ENCODE assay signal across 1 cellular context in the genomic region with DNA sequence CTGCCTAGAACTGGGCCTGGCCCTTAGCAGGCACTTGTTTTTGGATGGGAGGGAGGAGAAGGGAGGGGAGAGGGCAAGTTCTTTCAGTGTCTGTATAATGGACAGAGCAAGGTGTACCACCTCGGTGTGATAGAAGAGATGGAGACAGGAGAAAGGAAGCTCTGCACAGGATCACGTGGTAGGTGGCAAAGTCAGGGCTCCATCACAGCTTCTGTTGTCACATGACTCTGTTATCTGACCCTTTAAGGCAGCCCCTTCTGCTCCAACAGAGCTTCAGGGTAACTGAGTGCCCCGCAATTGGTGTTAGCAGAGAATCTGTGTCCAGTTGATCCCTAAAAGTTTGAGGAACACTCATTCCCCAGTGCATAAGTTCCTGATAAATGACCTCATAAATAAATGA.
TF ChIP-seq lines count a peak whose summit lies in the region.

No MANE protein-coding gene starts in this region.

TF ChIP-seq in A549, 52 proteins besides CTCF, POLR2A, EP300 and RAD21 (continued from another document):
- no peak for TF ChIP-seq ESRRA (IDR thresholded peaks at IDR 0.05; ENCODE audit: borderline replicate concordance, low read length)
- TF ChIP-seq, protein P1, sequence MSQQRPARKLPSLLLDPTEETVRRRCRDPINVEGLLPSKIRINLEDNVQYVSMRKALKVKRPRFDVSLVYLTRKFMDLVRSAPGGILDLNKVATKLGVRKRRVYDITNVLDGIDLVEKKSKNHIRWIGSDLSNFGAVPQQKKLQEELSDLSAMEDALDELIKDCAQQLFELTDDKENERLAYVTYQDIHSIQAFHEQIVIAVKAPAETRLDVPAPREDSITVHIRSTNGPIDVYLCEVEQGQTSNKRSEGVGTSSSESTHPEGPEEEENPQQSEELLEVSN (IDR thresholded peaks at IDR 0.05; ENCODE audit: borderline replicate concordance, low read depth), result no peak
- TF ChIP-seq TFCP2L1 (CRISPR knock-in tag; IDR thresholded peaks at IDR 0.05), result no peak
- TF ChIP-seq SMC3 (IDR thresholded peaks at IDR 0.05), result no peak
- no peak for TF ChIP-seq JUNB (IDR thresholded peaks at IDR 0.05)
- TF ChIP-seq CHD4 (IDR thresholded peaks at IDR 0.05; ENCODE audit: borderline replicate concordance), result no peak
- no peak for TF ChIP-seq RCOR1 (IDR thresholded peaks at IDR 0.05; ENCODE audit: low read depth, low read length)
- no peak for TF ChIP-seq CEBPB (IDR thresholded peaks at IDR 0.05)
- TF ChIP-seq, protein P2, sequence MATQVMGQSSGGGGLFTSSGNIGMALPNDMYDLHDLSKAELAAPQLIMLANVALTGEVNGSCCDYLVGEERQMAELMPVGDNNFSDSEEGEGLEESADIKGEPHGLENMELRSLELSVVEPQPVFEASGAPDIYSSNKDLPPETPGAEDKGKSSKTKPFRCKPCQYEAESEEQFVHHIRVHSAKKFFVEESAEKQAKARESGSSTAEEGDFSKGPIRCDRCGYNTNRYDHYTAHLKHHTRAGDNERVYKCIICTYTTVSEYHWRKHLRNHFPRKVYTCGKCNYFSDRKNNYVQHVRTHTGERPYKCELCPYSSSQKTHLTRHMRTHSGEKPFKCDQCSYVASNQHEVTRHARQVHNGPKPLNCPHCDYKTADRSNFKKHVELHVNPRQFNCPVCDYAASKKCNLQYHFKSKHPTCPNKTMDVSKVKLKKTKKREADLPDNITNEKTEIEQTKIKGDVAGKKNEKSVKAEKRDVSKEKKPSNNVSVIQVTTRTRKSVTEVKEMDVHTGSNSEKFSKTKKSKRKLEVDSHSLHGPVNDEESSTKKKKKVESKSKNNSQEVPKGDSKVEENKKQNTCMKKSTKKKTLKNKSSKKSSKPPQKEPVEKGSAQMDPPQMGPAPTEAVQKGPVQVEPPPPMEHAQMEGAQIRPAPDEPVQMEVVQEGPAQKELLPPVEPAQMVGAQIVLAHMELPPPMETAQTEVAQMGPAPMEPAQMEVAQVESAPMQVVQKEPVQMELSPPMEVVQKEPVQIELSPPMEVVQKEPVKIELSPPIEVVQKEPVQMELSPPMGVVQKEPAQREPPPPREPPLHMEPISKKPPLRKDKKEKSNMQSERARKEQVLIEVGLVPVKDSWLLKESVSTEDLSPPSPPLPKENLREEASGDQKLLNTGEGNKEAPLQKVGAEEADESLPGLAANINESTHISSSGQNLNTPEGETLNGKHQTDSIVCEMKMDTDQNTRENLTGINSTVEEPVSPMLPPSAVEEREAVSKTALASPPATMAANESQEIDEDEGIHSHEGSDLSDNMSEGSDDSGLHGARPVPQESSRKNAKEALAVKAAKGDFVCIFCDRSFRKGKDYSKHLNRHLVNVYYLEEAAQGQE (IDR thresholded peaks at IDR 0.05), result no peak
- TF ChIP-seq POLR2AphosphoS2 (conservative IDR thresholded peaks at IDR 0.05; ENCODE audit: low read length), result no peak
